In the genomic region with DNA sequence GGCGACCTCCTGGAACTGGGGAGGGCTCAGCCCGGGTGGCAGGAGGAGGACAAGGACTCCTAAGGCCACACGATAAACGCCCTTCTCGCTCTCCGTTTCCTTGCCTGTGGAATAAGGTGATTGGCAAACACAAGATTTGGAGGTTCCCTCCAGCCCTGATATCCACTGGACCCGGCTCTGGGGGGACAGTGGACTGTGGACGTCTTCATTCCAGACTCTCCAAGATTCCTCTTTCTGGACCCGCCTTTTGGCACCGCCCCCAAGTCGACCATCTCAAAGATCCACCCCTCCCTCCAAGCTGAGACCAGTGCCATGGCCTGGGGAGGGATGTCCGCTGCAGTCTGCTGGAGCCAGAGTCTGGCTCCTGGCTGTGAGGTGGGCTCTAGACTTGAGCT, we compare ENCODE assay signal across 8 cellular contexts. TPM values are rescaled to one million over a fixed set of nuclear protein-coding genes. Genes with fewer than 3 reads are reported as not detected.
DNase-seq lines count a peak whose midpoint lies in the region; ATAC-seq and TF ChIP-seq lines count a peak whose summit lies in the region.

No MANE protein-coding gene starts in this region.

- peak overlapping the region; percentile 93 for H3K4me3 Mint-ChIP-seq in natural killer cell treated with Interleukin-12 subunit alpha and Interleukin-12 subunit beta and Interleukin-15 and Interleukin-18, amount 100 ng/mL, for 72 hours

- TF ChIP-seq CTCF in esophagus muscularis mucosa (IDR thresholded peaks at IDR 0.05) = no peak

- no peaks in the 10 kb centered on the region for H3K36me3 Mint-ChIP-seq in natural killer cell treated with Interleukin-12 subunit alpha and Interleukin-12 subunit beta and Interleukin-15 and Interleukin-18, amount 100 ng/mL, for 72 hours

- H3K4me3 ChIP-seq in SJCRH30 = peak overlapping the region; percentile 87
- peak overlapping the region; percentile 61 to 73 (median 66) for H3K4me3 ChIP-seq in esophagus muscularis mucosa

- ATAC-seq in natural killer cell treated with Interleukin-12 subunit alpha and Interleukin-12 subunit beta and Interleukin-15 and Interleukin-18, amount 100 ng/mL, for 72 hours = no peak
- no peak for ATAC-seq in HG02763 (IDR thresholded peaks at IDR 0.05; ENCODE audit: unreplicated experiment)

- H3K27ac ChIP-seq in SJCRH30 = peak overlapping the region; percentile 79
- peak overlapping the region; percentile 57 to 70 (median 64) for H3K27ac ChIP-seq in esophagus muscularis mucosa (replicated peaks in 1 of 4)

- H3K4me1 Mint-ChIP-seq in natural killer cell treated with Interleukin-12 subunit alpha and Interleukin-12 subunit beta and Interleukin-15 and Interleukin-18, amount 100 ng/mL, for 72 hours (ENCODE audit: low read depth in 2 of 2) = peaks cover 29% of the 10 kb centered on the region in 2 donors

- H3K9me3 Mint-ChIP-seq in natural killer cell treated with Interleukin-12 subunit alpha and Interleukin-12 subunit beta and Interleukin-15 and Interleukin-18, amount 100 ng/mL, for 72 hours = no peaks in the 10 kb centered on the region

- H3K9me3 ChIP-seq in SJCRH30 (replicated peaks) (no peaks in the 10 kb centered on the region), esophagus muscularis mucosa (no peaks in the 10 kb centered on the region)

- H3K27me3 Mint-ChIP-seq in natural killer cell treated with Interleukin-12 subunit alpha and Interleukin-12 subunit beta and Interleukin-15 and Interleukin-18, amount 100 ng/mL, for 72 hours = no peaks in the 10 kb centered on the region

- H3K27me3 ChIP-seq in SJCRH30 (no peaks in the 10 kb centered on the region), esophagus muscularis mucosa (no peaks in the 10 kb centered on the region)

- TF ChIP-seq POLR2A in esophagus muscularis mucosa (IDR thresholded peaks at IDR 0.05; ENCODE audit: low read depth) = no peak

- H3K36me3 ChIP-seq in SJCRH30 (no peaks in the 10 kb centered on the region), esophagus muscularis mucosa (peaks cover 14 to 57% (median 42%) of the 10 kb centered on the region in 4 donors)

- H3K4me1 ChIP-seq in SJCRH30 (peaks cover 3% of the 10 kb centered on the region; the same call in 1 of the 2 replicates), esophagus muscularis mucosa (peaks cover 8 to 20% (median 18%) of the 10 kb centered on the region in 4 donors)

- no peak for TF ChIP-seq EP300 in esophagus muscularis mucosa (IDR thresholded peaks at IDR 0.05)

- peak overlapping the region; percentile 46 to 71 for H3K27ac Mint-ChIP-seq in natural killer cell treated with Interleukin-12 subunit alpha and Interleukin-12 subunit beta and Interleukin-15 and Interleukin-18, amount 100 ng/mL, for 72 hours

- intact Hi-C loops in esophagus muscularis mucosa (cut with DNase I) = loop anchor here (10.0 kb wide), 1 partner anchor 139 kb away; no protein-coding TSS in a partner anchor

- WGBS in esophagus muscularis mucosa = 4% methylated on average over 11 of the region's 12 CpGs

- DNase-seq in DMS53 (lab: John Stamatoyannopoulos, UW) (peak; percentile 69), DMS53 treated with DMSO at 0.1 percent for 48 hours (lab: John Stamatoyannopoulos, UW; ENCODE audit: unreplicated experiment) (no peak), SJCRH30 (peak; percentile 51 to 63), esophagus muscularis mucosa (ENCODE audit: extremely low spot score) (no peak), T-helper 9 cell (no peak), middle frontal gyrus (ENCODE audit: extremely low spot score, low spot score) (no peak)
- no peak for DNase-seq in natural killer cell treated with Interleukin-12 subunit alpha and Interleukin-12 subunit beta and Interleukin-15 and Interleukin-18, amount 100 ng/mL, for 72 hours (ENCODE audit: low spot score)

RNA-seq across cellular contexts. Expression of a gene that starts 23.6 kb away (rescaled TPM):
- 10.8 and 11.9 TPM in 2 replicates for total RNA-seq in SJCRH30 (2014; rRNA removed; shearing (Covaris generic))
- 10 to 100 TPM in 3 of 4 donors, 1 to 10 TPM in 1; 8.4 to 12.2 (median 11.9) TPM for total RNA-seq in esophagus muscularis mucosa
- 10 to 100 TPM; 14.0 to 27.9 TPM for total RNA-seq in natural killer cell treated with Interleukin-12 subunit alpha and Interleukin-12 subunit beta and Interleukin-15 and Interleukin-18, amount 100 ng/mL, for 72 hours

RNA-seq across cellular contexts. Expression of a gene that starts 46.1 kb away (rescaled TPM):
- total RNA-seq in SJCRH30 (2014; rRNA removed; shearing (Covaris generic)) = 10.0 and 11.5 TPM in 2 replicates
- total RNA-seq in esophagus muscularis mucosa = 1 to 10 TPM; 4.8 to 8.8 (median 7.4) TPM
- total RNA-seq in natural killer cell treated with Interleukin-12 subunit alpha and Interleukin-12 subunit beta and Interleukin-15 and Interleukin-18, amount 100 ng/mL, for 72 hours = 10 to 100 TPM; 11.5 to 19.9 TPM

Comparison
In these comparisons a context has a peak if more than half of its experiments do, and no peak if none do; other contexts are left out.
1. DNase-seq: peak in DMS53 (single experiment) and SJCRH30 (2 of 2); none in DMS53 treated with DMSO at 0.1 percent for 48 hours (single experiment), esophagus muscularis mucosa (single experiment), natural killer cell treated with Interleukin-12 subunit alpha and Interleukin-12 subunit beta and Interleukin-15 and Interleukin-18, amount 100 ng/mL, for 72 hours (single experiment), T-helper 9 cell (single experiment) and middle frontal gyrus (single experiment).